ENCODE assay signal across 11 cellular contexts in the genomic region with DNA sequence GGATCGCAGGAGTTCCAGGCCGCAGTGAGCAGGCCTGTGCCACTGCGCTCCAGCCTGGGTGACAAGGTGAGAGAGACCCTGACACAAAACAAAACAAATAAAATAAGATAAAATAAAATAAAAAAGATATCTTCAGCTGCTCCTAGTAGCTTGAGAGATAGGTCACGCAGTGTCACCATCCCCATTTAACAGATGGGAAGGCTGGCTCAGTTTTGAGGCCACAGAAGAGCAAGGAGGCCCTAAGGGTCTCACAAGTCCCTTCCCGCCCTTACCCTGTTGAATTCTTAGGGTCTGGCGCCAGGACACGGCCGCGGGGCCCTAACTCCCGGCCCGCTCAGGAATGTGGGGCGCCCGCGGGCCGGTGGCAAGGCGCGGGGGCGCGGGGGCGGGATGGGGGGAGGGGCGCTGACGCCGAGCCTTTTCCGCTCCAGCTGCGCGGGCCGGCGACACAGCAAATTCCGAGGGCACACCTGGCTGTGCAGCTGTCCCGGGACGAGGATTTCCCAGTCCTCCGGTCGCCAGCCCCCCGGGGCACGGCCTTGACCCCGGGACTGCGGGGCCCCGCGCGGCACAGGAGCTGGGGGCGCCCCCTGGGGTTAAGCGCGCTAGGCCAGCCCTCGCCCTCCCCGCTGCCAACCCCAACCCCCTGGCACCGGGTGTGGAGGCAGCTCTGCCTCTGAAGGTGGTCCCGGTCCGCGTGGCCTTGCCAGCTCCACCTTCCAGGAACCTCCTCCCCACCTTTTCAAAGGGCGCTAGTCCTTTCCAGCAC. TPM values are rescaled to one million over a fixed set of nuclear protein-coding genes. Genes with fewer than 3 reads are reported as not detected.
DNase-seq lines count a peak whose midpoint lies in the region; ATAC-seq and TF ChIP-seq lines count a peak whose summit lies in the region.
"Had no signal": no experiment of that assay in that cellular context is flagged by ENCODE, and none has a peak within 500 bp of the region (broad histone marks: within the 10 kb centered on the region; RNA-seq: fewer than 3 reads in every experiment).

No MANE protein-coding gene starts in this region.

- peak overlapping the region; percentile 75 for H2AFZ ChIP-seq in mammary epithelial cell (ENCODE audit: low read depth, low read length)

- H3K27ac ChIP-seq in mammary epithelial cell (ENCODE audit: insufficient read depth, low read depth, low read length): no peak overlapping the region

- dilution Hi-C loops in mammary epithelial cell (cut with HindIII; ENCODE audit: low sequenced_read_pairs): no loop called here

- ATAC-seq in HG02885 (IDR thresholded peaks at IDR 0.05; ENCODE audit: poor library complexity, unreplicated experiment) (no peak), GM18861 (IDR thresholded peaks at IDR 0.05; ENCODE audit: unreplicated experiment) (no peak)

- peak; percentile 39 for DNase-seq in stimulated activated CD4-positive, alpha-beta T cell treated with anti-CD3 and anti-CD28 coated beads, Interleukin-12 subunit alpha, Interleukin-12 subunit beta, amount 100 ng/mL, for 4 hours
- DNase-seq in stimulated activated CD4-positive, alpha-beta T cell treated with anti-CD3 and anti-CD28 coated beads, Interleukin-1b, Interleukin-23, amount 100 ng/mL, for 48 hours: no peak
- no peak for DNase-seq in mammary epithelial cell
- DNase-seq in mesothelial cell of epicardium (ENCODE audit: low spot score in 2 of 2, unreplicated experiment in 2 of 2): no peak
- DNase-seq in hepatic stellate cell (ENCODE audit: low spot score): no peak
- DNase-seq in UCSD-AML1 (lab: John Stamatoyannopoulos, UW; ENCODE audit: unreplicated experiment): no peak
- DNase-seq: CD4-positive, CD25-positive, alpha-beta regulatory T cell; NCI-H2171 treated with DMSO at 0.1 percent for 48 hours had no signal

- no peaks in the 10 kb centered on the region for H3K27me3 ChIP-seq in mammary epithelial cell (ENCODE audit: insufficient read depth, low read length)

- peaks cover 7% of the 10 kb centered on the region for H3K4me1 ChIP-seq in mammary epithelial cell (ENCODE audit: insufficient read depth, low read length)

- no peak overlapping the region for H3K27ac Mint-ChIP-seq in mesothelial cell of epicardium
- H3K27ac Mint-ChIP-seq: CD4-positive, CD25-positive, alpha-beta regulatory T cell had no signal

- no peak for TF ChIP-seq CTCF in mammary epithelial cell (conservative IDR thresholded peaks at IDR 0.05 in 1 of 2, IDR thresholded peaks at IDR 0.05 in 1 of 2; ENCODE audit: extremely low read depth in 1 of 2, insufficient read depth in 1 of 2, low read depth in 1 of 2, low read length in 2 of 2)
- no peak for TF ChIP-seq CTCF in mesothelial cell of epicardium (IDR thresholded peaks at IDR 0.05; ENCODE audit: unreplicated experiment)

- no peaks in the 10 kb centered on the region for H4K20me1 ChIP-seq in mammary epithelial cell (ENCODE audit: insufficient read depth, low read length)

- CTCF ChIA-PET in mammary epithelial cell (lab: Charles Lee; ENCODE audit: low non-redundant PET): no interaction called here

- H3K9ac ChIP-seq in mammary epithelial cell (ENCODE audit: insufficient read depth, low read length): no peak overlapping the region

- no peaks in the 10 kb centered on the region for H3K27me3 Mint-ChIP-seq in mesothelial cell of epicardium (ENCODE audit: low read depth)

- peak overlapping the region in 2 of 3 experiments; percentile 21 to 44 for H3K4me3 ChIP-seq in mammary epithelial cell (replicated peaks in 1 of 3; ENCODE audit: insufficient read depth in 1 of 3, low read depth in 2 of 3, low read length in 3 of 3)

- H3K36me3 Mint-ChIP-seq in mesothelial cell of epicardium: no peaks in the 10 kb centered on the region
- H3K36me3 Mint-ChIP-seq: CD4-positive, CD25-positive, alpha-beta regulatory T cell had no signal

- intact Hi-C loops in mammary epithelial cell (cut with micrococcal nuclease): no loop called here

- in situ Hi-C loops in mammary epithelial cell (cut with MboI; ENCODE audit: low sequenced_read_pairs in 2 of 2): no loop called here

- H3K4me3 Mint-ChIP-seq in mesothelial cell of epicardium: peak overlapping the region; percentile 28

- 55% methylated on average over 6 of the region's 50 CpGs for WGBS in mammary epithelial cell (ENCODE audit: low coverage, missing lambda C conversion rate)

- no peaks in the 10 kb centered on the region for H3K9me3 ChIP-seq in mammary epithelial cell (replicated peaks; ENCODE audit: insufficient read depth, low read length)

- no peaks in the 10 kb centered on the region for H3K9me3 Mint-ChIP-seq in mesothelial cell of epicardium
- H3K9me3 Mint-ChIP-seq: CD4-positive, CD25-positive, alpha-beta regulatory T cell had no signal

- H3K79me2 ChIP-seq in mammary epithelial cell (ENCODE audit: insufficient read depth, low read length): no peaks in the 10 kb centered on the region

- H3K4me1 Mint-ChIP-seq in mesothelial cell of epicardium: peaks cover 3% of the 10 kb centered on the region

- peak overlapping the region; percentile 83 for H3K4me2 ChIP-seq in mammary epithelial cell (ENCODE audit: insufficient read depth, low read depth, low read length)

- BruUV-seq in mammary epithelial cell (replicated peaks; lab: Mats Ljungman, UMichigan): no TSS peak

- no peaks in the 10 kb centered on the region for H3K36me3 ChIP-seq in mammary epithelial cell (ENCODE audit: insufficient read depth, low read length)

RNA-seq across cellular contexts. Expression of a gene that starts 10.3 kb away (rescaled TPM):
- not detected for total RNA-seq in mammary epithelial cell
- not detected for polyA plus RNA-seq in mammary epithelial cell
- polyA minus RNA-seq in mammary epithelial cell: not detected
- total RNA-seq in mesothelial cell of epicardium: not detected in 3 replicates
- total RNA-seq: CD4-positive, CD25-positive, alpha-beta regulatory T cell; mononuclear cell had no signal
- polyA plus RNA-seq: CD4-positive, CD25-positive, alpha-beta regulatory T cell had no signal

RNA-seq across cellular contexts. Expression of a gene that starts 15.6 kb away (rescaled TPM):
- total RNA-seq in mammary epithelial cell (10 to 100 TPM in 1 of 2 donors, 1 to 10 TPM in 1; 7.6 to 10.3 TPM), mesothelial cell of epicardium (3.6 to 4.2 TPM (median 3.6 TPM) in 3 replicates)
- 4.2 TPM for polyA plus RNA-seq in mammary epithelial cell
- 5.8 TPM for polyA minus RNA-seq in mammary epithelial cell

RNA-seq across cellular contexts. Expression of a gene that starts 28.9 kb away (rescaled TPM):
- total RNA-seq in mammary epithelial cell (not detected), mesothelial cell of epicardium (0.09 to 0.20 TPM (median 0.13 TPM) in 3 replicates)
- polyA plus RNA-seq in mammary epithelial cell: 0.06 TPM
- polyA minus RNA-seq in mammary epithelial cell: not detected
- total RNA-seq: CD4-positive, CD25-positive, alpha-beta regulatory T cell; mononuclear cell had no signal
- polyA plus RNA-seq: CD4-positive, CD25-positive, alpha-beta regulatory T cell had no signal
